ENCODE assay signal across 10 cellular contexts in the genomic region with DNA sequence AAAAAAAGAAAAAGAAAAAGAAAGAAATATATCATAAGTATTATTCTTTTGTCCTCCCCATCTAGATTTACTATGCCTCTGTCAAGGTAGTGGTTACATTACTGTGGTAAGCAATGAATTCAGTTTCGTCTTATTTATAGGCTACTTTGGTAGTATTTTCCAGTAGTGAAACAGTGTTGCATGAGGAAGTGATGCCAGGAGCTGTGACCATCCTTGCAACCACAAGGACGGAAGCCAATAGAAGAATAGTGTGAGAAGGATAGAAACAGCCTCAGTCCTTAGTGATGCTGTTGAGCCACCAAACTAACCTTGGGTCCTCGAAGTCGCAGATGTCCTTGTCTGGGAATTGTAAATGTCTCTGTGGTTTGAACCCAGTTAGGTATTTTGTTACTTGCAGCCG.
A peak's percentile ranks its signal among the peaks of the same experiment; 100 is the strongest.
DNase-seq lines count a peak whose midpoint lies in the region; ATAC-seq and TF ChIP-seq lines count a peak whose summit lies in the region.
"Had no signal": no experiment of that assay in that cellular context is flagged by ENCODE, and none has a peak within 500 bp of the region (broad histone marks: within the 10 kb centered on the region; RNA-seq: fewer than 3 reads in every experiment).

No MANE protein-coding gene starts in this region.

- H3K27ac Mint-ChIP-seq in nephron progenitor cell: no peak overlapping the region

- peaks cover 3% of the 10 kb centered on the region for H3K27me3 Mint-ChIP-seq in nephron progenitor cell (ENCODE audit: low read depth, poor library complexity)

- H3K9me3 Mint-ChIP-seq in nephron progenitor cell: no peaks in the 10 kb centered on the region

- intact Hi-C loops in sciatic nerve (cut with DNase I): no loop called here

- no peak for TF ChIP-seq CTCF in HL-60 (IDR thresholded peaks at IDR 0.05; ENCODE audit: insufficient read depth, low read length)
- TF ChIP-seq CTCF in nephron progenitor cell (IDR thresholded peaks at IDR 0.05): no peak

- DNase-seq in HL-60 (ENCODE audit: low read depth in 1 of 2, low spot score in 1 of 2) (peak; percentile 43), germinal center (ENCODE audit: low spot score) (peak; percentile 66), KG1 (lab: John Stamatoyannopoulos, UW) (no peak), sciatic nerve (ENCODE audit: low spot score) (no peak), nephron progenitor cell (no peak), NCI-H2196 treated with DMSO at 0.1 percent for 48 hours (lab: John Stamatoyannopoulos, UW; ENCODE audit: unreplicated experiment) (no peak)
- DNase-seq: SW 1271 had no signal

- peaks cover 10% of the 10 kb centered on the region for H3K36me3 Mint-ChIP-seq in nephron progenitor cell (ENCODE audit: low read depth)

- no peak overlapping the region for H3K4me3 ChIP-seq in HL-60 (replicated peaks; ENCODE audit: insufficient read depth, low read length)
- H3K4me3 ChIP-seq: breast epithelium had no signal

- H3K27ac ChIP-seq in HL-60 (replicated peaks): no peak overlapping the region

- H3K4me3 Mint-ChIP-seq in nephron progenitor cell: no peak overlapping the region

- peak; percentile 57 for ATAC-seq in GM18519 (IDR thresholded peaks at IDR 0.05; ENCODE audit: low FRiP score, unreplicated experiment)
- ATAC-seq in GM21786 (IDR thresholded peaks at IDR 0.05; ENCODE audit: unreplicated experiment): peak; percentile 52
- no peak for ATAC-seq in sciatic nerve

- no peaks in the 10 kb centered on the region for H3K4me1 Mint-ChIP-seq in nephron progenitor cell

- H3K27me3 ChIP-seq in HL-60 (ENCODE audit: insufficient read depth, poor library complexity, severe bottlenecking): no peaks in the 10 kb centered on the region
- H3K27me3 ChIP-seq: breast epithelium had no signal

Comparison
In these comparisons a context has a peak if more than half of its experiments do, and no peak if none do; other contexts are left out.
1. DNase-seq: peak in HL-60 (2 of 2) and germinal center (single experiment); none in KG1 (single experiment), sciatic nerve (single experiment), nephron progenitor cell (single experiment) and NCI-H2196 treated with DMSO at 0.1 percent for 48 hours (single experiment).